Comparison of ENCODE assay signal across 11 cellular contexts in the genomic region with DNA sequence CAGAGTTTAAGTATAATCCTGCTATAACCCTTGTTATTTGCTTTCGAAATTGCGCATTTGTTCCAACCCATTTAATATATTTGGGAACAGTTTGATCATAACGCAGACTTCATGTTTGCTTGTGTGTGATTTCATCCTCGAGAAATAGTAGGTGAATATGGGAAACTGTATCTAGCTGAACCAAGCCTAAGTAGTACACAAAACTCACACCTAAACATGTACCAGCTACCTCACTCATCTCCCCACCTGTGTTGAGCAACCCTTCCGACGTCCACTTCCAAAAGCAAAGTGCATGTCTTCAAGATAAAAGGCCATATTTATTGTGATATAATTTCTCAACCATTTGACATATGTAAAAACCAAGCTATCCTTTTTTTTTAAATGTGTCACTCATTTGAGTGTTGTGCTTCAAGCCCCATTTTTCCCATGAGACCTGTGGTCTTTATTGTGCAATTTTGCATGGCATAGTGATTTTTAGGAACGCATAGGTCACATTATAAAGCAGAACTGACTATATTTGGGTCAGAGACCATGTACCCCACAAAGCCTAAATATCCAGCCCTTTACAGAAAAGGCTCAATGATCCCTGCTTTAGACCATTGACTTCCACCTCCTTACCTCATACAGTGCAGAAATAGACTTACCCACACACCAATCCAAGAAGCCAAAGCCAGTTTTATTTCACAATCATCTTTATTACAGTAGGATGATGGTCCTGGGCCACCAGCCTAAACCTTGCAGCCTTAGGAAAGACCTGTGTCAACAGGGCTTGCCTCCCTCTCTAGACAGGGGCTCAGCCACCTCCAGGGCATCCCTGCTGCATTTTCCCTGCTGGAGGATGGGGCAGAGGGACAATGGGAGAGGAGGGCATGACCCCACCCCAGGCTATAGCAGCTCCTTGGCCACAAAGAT. TPM values are rescaled to one million over a fixed set of nuclear protein-coding genes. Genes with fewer than 3 reads are reported as not detected.
DNase-seq lines count a peak whose midpoint lies in the region; ATAC-seq and TF ChIP-seq lines count a peak whose summit lies in the region.
"Had no signal": no experiment of that assay in that cellular context is flagged by ENCODE, and none has a peak within 500 bp of the region (broad histone marks: within the 10 kb centered on the region; RNA-seq: fewer than 3 reads in every experiment).

No MANE protein-coding gene starts in this region.

- H3K27me3 Mint-ChIP-seq in endothelial cell (ENCODE audit: unreplicated experiment): peaks cover 2% of the 10 kb centered on the region

- H3K4me3 ChIP-seq in cardiac muscle cell: no peak overlapping the region
- H3K4me3 ChIP-seq in thymus (ENCODE audit: low read length): no peak overlapping the region
- H3K4me3 ChIP-seq in PC-3 (ENCODE audit: low read length): no peak overlapping the region

- BruUV-seq in PC-3 (replicated peaks; lab: Mats Ljungman, UMichigan): no TSS peak

- H3K9ac ChIP-seq in PC-3 (ENCODE audit: low read length): no peak overlapping the region

- peaks cover 19% of the 10 kb centered on the region for H3K4me1 Mint-ChIP-seq in endothelial cell (ENCODE audit: unreplicated experiment)

- no peak for DNase-seq in cardiac muscle cell (ENCODE audit: low read depth in 1 of 2, low spot score in 1 of 2)
- no peak for DNase-seq in left ventricle myocardium superior
- DNase-seq in RWPE1 (ENCODE audit: low spot score): no peak
- DNase-seq in endothelial cell (ENCODE audit: low spot score): no peak
- no peak for DNase-seq in PC-3
- no peak for DNase-seq in posterior vena cava (ENCODE audit: low spot score)
- DNase-seq: amniotic stem cell, NCI-H1436 had no signal

- CTCF ChIA-PET in RWPE1 (lab: Yijun Ruan, JAX) (interaction anchor here (2.1 to 2.2 kb wide), 2 partner anchors 13 to 110 kb away, joined by 7 to 8 read pairs; a partner anchor contains a TSS), PC-3 (lab: Charles Lee) (interaction anchor here (1.8 kb wide), 1 partner anchor 133 kb away, joined by 5 read pairs; no protein-coding TSS in a partner anchor)

- H3K79me2 ChIP-seq in PC-3 (ENCODE audit: low read length): peaks cover 23% of the 10 kb centered on the region

- intact Hi-C loops in left ventricle myocardium superior (cut with micrococcal nuclease): no loop called here
- intact Hi-C loops in PC-3 (cut with micrococcal nuclease): loop anchor here (5.0 kb wide), 1 partner anchor 147 kb away; a partner anchor contains a TSS
- intact Hi-C loops in posterior vena cava (cut with DNase I): loop anchor here in 1 of 2 donors (10.0 kb wide), 2 partner anchors 110 to 150 kb away; a partner anchor contains a TSS

- TF ChIP-seq CTCF in cardiac muscle cell (IDR thresholded peaks at IDR 0.05; ENCODE audit: low read depth, low read length) (no peak), RWPE1 (conservative IDR thresholded peaks at IDR 0.05; ENCODE audit: low read depth) (no peak), endothelial cell (IDR thresholded peaks at IDR 0.05; ENCODE audit: unreplicated experiment) (no peak), PC-3 (conservative IDR thresholded peaks at IDR 0.05; ENCODE audit: low read depth, low read length) (no peak)

- H3K27ac ChIP-seq in cardiac muscle cell (peak overlapping the region; percentile 30), RWPE1 (peak overlapping the region; percentile 83), thymus (ENCODE audit: low read depth) (peak overlapping the region; percentile 50), PC-3 (ENCODE audit: low read length) (no peak overlapping the region)
- H3K27ac ChIP-seq: C4-2B had no signal

- no peaks in the 10 kb centered on the region for H3F3A ChIP-seq in PC-3 (ENCODE audit: low read length, unreplicated experiment)

- peaks cover 10% of the 10 kb centered on the region; the same call in 1 of the 2 replicates for H4K20me1 ChIP-seq in PC-3 (ENCODE audit: low read length)

- H3K9me3 Mint-ChIP-seq in endothelial cell (ENCODE audit: unreplicated experiment): no peaks in the 10 kb centered on the region

- H3K27ac Mint-ChIP-seq in endothelial cell (ENCODE audit: unreplicated experiment): peak overlapping the region; percentile 4

- no peak overlapping the region for H2AFZ ChIP-seq in PC-3 (ENCODE audit: low read length)

- no peaks in the 10 kb centered on the region for H3K9me2 ChIP-seq in PC-3 (replicated peaks; ENCODE audit: low read length)

- H3K27me3 ChIP-seq in cardiac muscle cell (no peaks in the 10 kb centered on the region), thymus (ENCODE audit: control insufficient read depth, insufficient read depth) (no peaks in the 10 kb centered on the region), PC-3 (ENCODE audit: low read length) (no peaks in the 10 kb centered on the region)

- H3K9me3 ChIP-seq in cardiac muscle cell (ENCODE audit: low read depth) (no peaks in the 10 kb centered on the region), thymus (ENCODE audit: control insufficient read depth) (no peaks in the 10 kb centered on the region), PC-3 (ENCODE audit: low read length) (no peaks in the 10 kb centered on the region)

- 94% methylated on average over 7 of the region's 7 CpGs for WGBS in thymus

- POLR2A ChIA-PET in RWPE1 (lab: Yijun Ruan, JAX; ENCODE audit: low non-redundant PET) (no interaction called here), PC-3 (lab: Charles Lee; ENCODE audit: unreplicated experiment) (interaction anchor here (0.6 kb wide), 1 partner anchor 59 kb away, joined by 8 read pairs; no protein-coding TSS in a partner anchor)

- H3K36me3 ChIP-seq in cardiac muscle cell (peaks cover 42% of the 10 kb centered on the region), thymus (ENCODE audit: control insufficient read depth, insufficient read depth) (peaks cover 89% of the 10 kb centered on the region), PC-3 (ENCODE audit: low read depth, low read length) (peaks cover 60% of the 10 kb centered on the region)

- H3K4me1 ChIP-seq in cardiac muscle cell (ENCODE audit: low read depth): peaks cover 6% of the 10 kb centered on the region
- H3K4me1 ChIP-seq in thymus (ENCODE audit: control insufficient read depth, insufficient read depth, low read length): peaks cover 39% of the 10 kb centered on the region
- H3K4me1 ChIP-seq in PC-3 (ENCODE audit: insufficient read depth, low read length): peaks cover 18% of the 10 kb centered on the region

- H3K4me3 Mint-ChIP-seq in endothelial cell (ENCODE audit: unreplicated experiment): peak overlapping the region; percentile 4

- no peak for ATAC-seq in left ventricle myocardium superior
- ATAC-seq in PC-3: no peak
- no peak for ATAC-seq in HG02642 (IDR thresholded peaks at IDR 0.05; ENCODE audit: poor library complexity, unreplicated experiment)

- H3K4me2 ChIP-seq in PC-3 (ENCODE audit: low read length): no peak overlapping the region

- H3K36me3 Mint-ChIP-seq in endothelial cell (ENCODE audit: low read depth, unreplicated experiment): peaks cover 28% of the 10 kb centered on the region

RNA-seq across cellular contexts. Expression of a gene that starts 7.1 kb away (rescaled TPM):
- 20.0 and 21.1 TPM in 2 replicates for total RNA-seq in cardiac muscle cell
- 23.9 and 43.1 TPM in 2 replicates for polyA plus RNA-seq in cardiac muscle cell
- 52.7 TPM for total RNA-seq in left ventricle myocardium superior
- total RNA-seq in endothelial cell (ENCODE audit: unreplicated experiment): 39.3 TPM
- 277 TPM for polyA plus RNA-seq in thymus
- 44.7 and 49.9 TPM in 2 replicates for total RNA-seq in PC-3 (2014; rRNA removed)
- 10 to 100 TPM; 47.7 to 53.3 TPM for total RNA-seq in posterior vena cava

RNA-seq across cellular contexts. Expression of a gene that starts 13.2 kb away (rescaled TPM):
- total RNA-seq in cardiac muscle cell (18.3 and 32.6 TPM in 2 replicates), left ventricle myocardium superior (8.4 TPM), endothelial cell (ENCODE audit: unreplicated experiment) (21.9 TPM), PC-3 (2014; rRNA removed) (46.5 and 84.1 TPM in 2 replicates), posterior vena cava (10 to 100 TPM; 12.7 to 16.8 TPM)
- polyA plus RNA-seq in cardiac muscle cell (30.7 and 40.2 TPM in 2 replicates), thymus (7.8 TPM)

RNA-seq across cellular contexts. Expression of a gene that starts 13.6 kb away (rescaled TPM):
- 18.0 and 18.5 TPM in 2 replicates for total RNA-seq in cardiac muscle cell
- polyA plus RNA-seq in cardiac muscle cell: 28.1 and 30.2 TPM in 2 replicates
- total RNA-seq in left ventricle myocardium superior: 18.7 TPM
- total RNA-seq in endothelial cell (ENCODE audit: unreplicated experiment): 39.4 TPM
- 7.9 TPM for polyA plus RNA-seq in thymus
- 27.5 and 28.5 TPM in 2 replicates for total RNA-seq in PC-3 (2014; rRNA removed)
- 10 to 100 TPM; 11.9 to 17.8 TPM for total RNA-seq in posterior vena cava

RNA-seq across cellular contexts. Expression of a gene that starts 39.4 kb away (rescaled TPM):
- total RNA-seq in cardiac muscle cell: 3.7 and 8.5 TPM in 2 replicates
- polyA plus RNA-seq in cardiac muscle cell: 5.0 and 5.4 TPM in 2 replicates
- 1.3 TPM for total RNA-seq in left ventricle myocardium superior
- 7.1 TPM for total RNA-seq in endothelial cell (ENCODE audit: unreplicated experiment)
- polyA plus RNA-seq in thymus: 1.1 TPM
- total RNA-seq in PC-3 (2014; rRNA removed): 2.3 and 5.7 TPM in 2 replicates
- total RNA-seq in posterior vena cava: 1 to 10 TPM; 2.7 to 3.1 TPM
